Comparison of ENCODE assay signal across 8 cellular contexts in the genomic region with DNA sequence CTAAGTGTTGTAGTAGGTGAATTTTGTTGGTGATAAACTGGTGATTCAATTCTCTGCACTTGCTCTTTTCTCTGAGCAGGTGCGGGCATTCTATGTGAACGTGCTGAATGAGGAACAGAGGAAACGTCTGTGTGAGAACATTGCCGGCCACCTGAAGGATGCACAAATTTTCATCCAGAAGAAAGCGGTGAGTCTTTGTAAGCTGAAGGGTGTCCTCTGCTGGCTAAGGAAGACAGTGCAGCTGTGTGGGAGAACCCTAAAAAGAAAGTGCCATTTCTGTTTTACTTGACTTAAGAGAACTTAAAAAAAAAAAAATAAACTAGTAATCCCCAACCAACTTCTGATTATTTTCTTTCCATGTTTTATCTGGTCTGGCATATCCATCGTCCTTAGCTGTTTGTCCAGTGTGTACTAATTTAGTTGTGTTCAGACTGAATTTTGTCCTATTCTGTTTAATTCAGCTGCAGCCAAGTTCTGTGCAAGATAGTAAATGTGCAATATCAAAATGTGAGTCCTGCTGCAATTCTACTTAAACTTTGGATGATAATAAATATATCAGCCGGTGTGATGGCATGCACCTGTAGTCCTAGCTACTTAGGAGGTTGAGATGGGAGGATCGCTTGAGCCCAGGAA. TPM values are rescaled to one million over a fixed set of nuclear protein-coding genes. Genes with fewer than 3 reads are reported as not detected.
A peak's percentile ranks its signal among the peaks of the same experiment; 100 is the strongest.
DNase-seq lines count a peak whose midpoint lies in the region; ATAC-seq, FAIRE-seq and TF ChIP-seq lines count a peak whose summit lies in the region.

No MANE protein-coding gene starts in this region.

- H3K4me3 ChIP-seq in bronchial epithelial cell (ENCODE audit: low read depth, low read length): no peak overlapping the region

- no peak overlapping the region for H3K4me3 Mint-ChIP-seq in osteocyte (ENCODE audit: unreplicated experiment)

- H3K36me3 Mint-ChIP-seq in osteocyte (ENCODE audit: unreplicated experiment): peaks cover 62% of the 10 kb centered on the region

- H3K9me3 Mint-ChIP-seq in osteocyte (ENCODE audit: unreplicated experiment): peaks cover 9% of the 10 kb centered on the region

- H3K27me3 Mint-ChIP-seq in osteocyte (ENCODE audit: unreplicated experiment): peaks cover 4% of the 10 kb centered on the region

- no peaks in the 10 kb centered on the region for H3K4me1 Mint-ChIP-seq in osteocyte (ENCODE audit: unreplicated experiment)

- ATAC-seq in GM18520 (IDR thresholded peaks at IDR 0.05; ENCODE audit: unreplicated experiment): peak; percentile 43
- no peak for ATAC-seq in HG03097 (IDR thresholded peaks at IDR 0.05; ENCODE audit: low FRiP score, unreplicated experiment)
- ATAC-seq in HG03159 (IDR thresholded peaks at IDR 0.05; ENCODE audit: unreplicated experiment): no peak
- ATAC-seq in HG03432 (IDR thresholded peaks at IDR 0.05; ENCODE audit: unreplicated experiment): no peak

- H3K27ac Mint-ChIP-seq in osteocyte (ENCODE audit: unreplicated experiment): no peak overlapping the region

- DNase-seq in AML-193 (lab: John Stamatoyannopoulos, UW) (peak; percentile 54 to 61), RPMI8226 (peak; percentile 58), bronchial epithelial cell (ENCODE audit: low read depth) (peak; percentile 43), osteocyte (ENCODE audit: extremely low spot score, unreplicated experiment) (no peak)

- H3K27me3 ChIP-seq in bronchial epithelial cell (ENCODE audit: control insufficient read depth, insufficient read depth, low read length): no peaks in the 10 kb centered on the region

- peaks cover 10% of the 10 kb centered on the region for H3K36me3 ChIP-seq in bronchial epithelial cell (ENCODE audit: control insufficient read depth, insufficient read depth, low read length)

- TF ChIP-seq CTCF in bronchial epithelial cell (IDR thresholded peaks at IDR 0.05; ENCODE audit: insufficient read depth, low read length, severe bottlenecking) (peak; percentile 84), osteocyte (IDR thresholded peaks at IDR 0.05) (peak; percentile 43)

- FAIRE-seq in bronchial epithelial cell (lab: Jason Lieb, UNC): no peak

RNA-seq across cellular contexts. Expression of a gene that starts 29.6 kb away (rescaled TPM):
- total RNA-seq in bronchial epithelial cell (12.9 and 24.1 TPM in 2 replicates), osteocyte (18.4 and 22.4 TPM in 2 replicates)

RNA-seq across cellular contexts. Expression of a gene that starts 45.3 kb away (rescaled TPM):
- total RNA-seq in bronchial epithelial cell: 0.53 and 3.7 TPM in 2 replicates
- not detected in 2 replicates for total RNA-seq in osteocyte
